17 cellular contexts compared by ENCODE assay signal in genomic region chr4:141658316-141658715, GRCh38. TPM values are rescaled to one million over a fixed set of nuclear protein-coding genes. Genes with fewer than 3 reads are reported as not detected.
DNase-seq lines count a peak whose midpoint lies in the region; ATAC-seq and TF ChIP-seq lines count a peak whose summit lies in the region.
"Had no signal": no experiment of that assay in that cellular context is flagged by ENCODE, and none has a peak within 500 bp of the region (broad histone marks: within the 10 kb centered on the region; RNA-seq: fewer than 3 reads in every experiment).

No MANE protein-coding gene starts in this region.

- no peak for DNase-seq in activated CD8-positive, alpha-beta T cell treated with anti-CD3 and anti-CD28 coated beads for 36 hours
- no peak for DNase-seq in activated CD8-positive, alpha-beta T cell treated with anti-CD3 and anti-CD28 coated beads, Interleukin-2, amount 10 ng/mL, durations not matched to agents 7 days and 5 days
- no peak for DNase-seq in activated T-cell treated with anti-CD3 and anti-CD28 coated beads, Interleukin-2, amount 50 U/mL, for 4 hours
- DNase-seq in NCI-H774 (lab: John Stamatoyannopoulos, UW) (no peak), NCI-H2029 (lab: John Stamatoyannopoulos, UW) (no peak), aorta (no peak)
- DNase-seq: activated CD4-positive, alpha-beta T cell treated with anti-CD3 and anti-CD28 coated beads for 1 hour; amniotic stem cell; CD8-positive, alpha-beta T cell; Kasumi-1; NCI-H1930 had no signal

- H3K27ac ChIP-seq in aorta (ENCODE audit: low read depth in 1 of 2, low read length in 2 of 2) = no peak overlapping the region
- H3K27ac ChIP-seq: 22Rv1, RWPE1 had no signal

- H3K36me3 ChIP-seq in aorta (ENCODE audit: control insufficient read depth in 1 of 2, insufficient read depth in 2 of 2, low read length in 1 of 2) = no peaks in the 10 kb centered on the region

- no peaks in the 10 kb centered on the region for H3K27me3 Mint-ChIP-seq in activated CD8-positive, alpha-beta T cell treated with anti-CD3 and anti-CD28 coated beads for 36 hours
- H3K27me3 Mint-ChIP-seq in activated CD8-positive, alpha-beta T cell treated with anti-CD3 and anti-CD28 coated beads, Interleukin-2, amount 10 ng/mL, durations not matched to agents 7 days and 5 days (ENCODE audit: low read depth) = no peaks in the 10 kb centered on the region
- peaks cover 2% of the 10 kb centered on the region for H3K27me3 Mint-ChIP-seq in activated T-cell treated with anti-CD3 and anti-CD28 coated beads, Interleukin-2, amount 50 U/mL, for 4 hours (ENCODE audit: low read depth)

- CTCF ChIA-PET in activated CD8-positive, alpha-beta T cell treated with anti-CD3 and anti-CD28 coated beads for 36 hours (lab: Charles Lee) = no interaction called here
- CTCF ChIA-PET in activated CD8-positive, alpha-beta T cell treated with anti-CD3 and anti-CD28 coated beads, Interleukin-2, amount 10 ng/mL, durations not matched to agents 7 days and 5 days (lab: Charles Lee) = no interaction called here

- ATAC-seq in activated CD8-positive, alpha-beta T cell treated with anti-CD3 and anti-CD28 coated beads for 36 hours = peak; percentile 37
- ATAC-seq in activated CD8-positive, alpha-beta T cell treated with anti-CD3 and anti-CD28 coated beads, Interleukin-2, amount 10 ng/mL, durations not matched to agents 7 days and 5 days = no peak
- ATAC-seq in GM21723 (IDR thresholded peaks at IDR 0.05; ENCODE audit: unreplicated experiment) (peak; percentile 64), HG03354 (IDR thresholded peaks at IDR 0.05; ENCODE audit: poor library complexity, severe bottlenecking, unreplicated experiment) (peak; percentile 75), aorta (ENCODE audit: low FRiP score) (no peak)
- no peak for ATAC-seq in activated T-cell treated with anti-CD3 and anti-CD28 coated beads, Interleukin-2, amount 50 U/mL, for 4 hours
- ATAC-seq: CD8-positive, alpha-beta T cell had no signal

- WGBS in aorta, 2 donors = 92 to 99% methylated on average over 2 of the region's 2 CpGs

- no peak overlapping the region for H3K4me3 Mint-ChIP-seq in activated CD8-positive, alpha-beta T cell treated with anti-CD3 and anti-CD28 coated beads for 36 hours
- no peak overlapping the region for H3K4me3 Mint-ChIP-seq in activated CD8-positive, alpha-beta T cell treated with anti-CD3 and anti-CD28 coated beads, Interleukin-2, amount 10 ng/mL, durations not matched to agents 7 days and 5 days
- H3K4me3 Mint-ChIP-seq in activated T-cell treated with anti-CD3 and anti-CD28 coated beads, Interleukin-2, amount 50 U/mL, for 4 hours = no peak overlapping the region
- H3K4me3 Mint-ChIP-seq: activated T-helper 1 cell treated with anti-CD3 and anti-CD28 coated beads, Interleukin-12 subunit alpha, Interleukin-12 subunit beta, Interleukin-2, Interleukin-4 antibody, amounts not matched to agents 30 ng/mL and 10 ng/mL and 1 ng/mL, durations not matched to agents 14 hours and 24 hours and 36 hours; CD8-positive, alpha-beta T cell; T-helper 1 cell treated with Interleukin-12 subunit alpha and Interleukin-12 subunit beta and Interleukin-4 antibody, amounts not matched to agents 30 μg/mL and 1 μg/mL, for 36 hours had no signal

- no peaks in the 10 kb centered on the region for H3K4me1 Mint-ChIP-seq in activated CD8-positive, alpha-beta T cell treated with anti-CD3 and anti-CD28 coated beads for 36 hours (ENCODE audit: low read depth)
- peaks cover 3% of the 10 kb centered on the region for H3K4me1 Mint-ChIP-seq in activated CD8-positive, alpha-beta T cell treated with anti-CD3 and anti-CD28 coated beads, Interleukin-2, amount 10 ng/mL, durations not matched to agents 7 days and 5 days (ENCODE audit: low read depth)
- peaks cover 10% of the 10 kb centered on the region for H3K4me1 Mint-ChIP-seq in activated T-cell treated with anti-CD3 and anti-CD28 coated beads, Interleukin-2, amount 50 U/mL, for 4 hours (ENCODE audit: low read depth)

- intact Hi-C loops in activated CD8-positive, alpha-beta T cell treated with anti-CD3 and anti-CD28 coated beads for 36 hours (cut with micrococcal nuclease) = no loop called here
- intact Hi-C loops in aorta (cut with DNase I) = no loop called here

- H3K4me1 ChIP-seq in aorta (ENCODE audit: control insufficient read depth in 1 of 2, insufficient read depth in 2 of 2, low read length in 2 of 2) = peaks cover 0 to 6% of the 10 kb centered on the region in 2 donors

- no peaks in the 10 kb centered on the region for H3K9me3 Mint-ChIP-seq in activated CD8-positive, alpha-beta T cell treated with anti-CD3 and anti-CD28 coated beads for 36 hours
- no peaks in the 10 kb centered on the region for H3K9me3 Mint-ChIP-seq in activated CD8-positive, alpha-beta T cell treated with anti-CD3 and anti-CD28 coated beads, Interleukin-2, amount 10 ng/mL, durations not matched to agents 7 days and 5 days (ENCODE audit: insufficient read depth)
- H3K9me3 Mint-ChIP-seq in activated T-cell treated with anti-CD3 and anti-CD28 coated beads, Interleukin-2, amount 50 U/mL, for 4 hours = no peaks in the 10 kb centered on the region
- H3K9me3 Mint-ChIP-seq: activated T-helper 1 cell treated with anti-CD3 and anti-CD28 coated beads, Interleukin-12 subunit alpha, Interleukin-12 subunit beta, Interleukin-2, Interleukin-4 antibody, amounts not matched to agents 30 ng/mL and 10 ng/mL and 1 ng/mL, durations not matched to agents 14 hours and 24 hours and 36 hours; CD8-positive, alpha-beta T cell; T-helper 1 cell treated with Interleukin-12 subunit alpha and Interleukin-12 subunit beta and Interleukin-4 antibody, amounts not matched to agents 30 μg/mL and 1 μg/mL, for 36 hours had no signal

- TF ChIP-seq CTCF in activated CD8-positive, alpha-beta T cell treated with anti-CD3 and anti-CD28 coated beads for 36 hours (IDR thresholded peaks at IDR 0.05) = no peak

- POLR2A ChIA-PET in activated CD8-positive, alpha-beta T cell treated with anti-CD3 and anti-CD28 coated beads for 36 hours (lab: Charles Lee) = interaction anchor here (1.4 kb wide), 1 partner anchor 22 kb away, joined by 3 read pairs; no protein-coding TSS in a partner anchor
- POLR2A ChIA-PET in activated CD8-positive, alpha-beta T cell treated with anti-CD3 and anti-CD28 coated beads, Interleukin-2, amount 10 ng/mL, durations not matched to agents 7 days and 5 days (lab: Charles Lee) = no interaction called here

- H3K36me3 Mint-ChIP-seq in activated CD8-positive, alpha-beta T cell treated with anti-CD3 and anti-CD28 coated beads for 36 hours (ENCODE audit: low read depth) = no peaks in the 10 kb centered on the region
- no peaks in the 10 kb centered on the region for H3K36me3 Mint-ChIP-seq in activated CD8-positive, alpha-beta T cell treated with anti-CD3 and anti-CD28 coated beads, Interleukin-2, amount 10 ng/mL, durations not matched to agents 7 days and 5 days (ENCODE audit: low read depth)
- no peaks in the 10 kb centered on the region for H3K36me3 Mint-ChIP-seq in activated T-cell treated with anti-CD3 and anti-CD28 coated beads, Interleukin-2, amount 50 U/mL, for 4 hours (ENCODE audit: insufficient read depth)
- H3K36me3 Mint-ChIP-seq: CD8-positive, alpha-beta T cell had no signal

- H3K27ac Mint-ChIP-seq in activated CD8-positive, alpha-beta T cell treated with anti-CD3 and anti-CD28 coated beads for 36 hours = no peak overlapping the region
- no peak overlapping the region for H3K27ac Mint-ChIP-seq in activated CD8-positive, alpha-beta T cell treated with anti-CD3 and anti-CD28 coated beads, Interleukin-2, amount 10 ng/mL, durations not matched to agents 7 days and 5 days
- H3K27ac Mint-ChIP-seq: activated T-helper 1 cell treated with anti-CD3 and anti-CD28 coated beads, Interleukin-12 subunit alpha, Interleukin-12 subunit beta, Interleukin-2, Interleukin-4 antibody, amounts not matched to agents 30 ng/mL and 10 ng/mL and 1 ng/mL, durations not matched to agents 14 hours and 24 hours and 36 hours; CD8-positive, alpha-beta T cell; T-helper 1 cell treated with Interleukin-12 subunit alpha and Interleukin-12 subunit beta and Interleukin-4 antibody, amounts not matched to agents 30 μg/mL and 1 μg/mL, for 36 hours had no signal

- H3K27me3 ChIP-seq in aorta (ENCODE audit: control insufficient read depth in 1 of 2, insufficient read depth in 2 of 2, low read length in 1 of 2) = no peaks in the 10 kb centered on the region

- H3K9me3 ChIP-seq in aorta (ENCODE audit: control insufficient read depth, low read length) = no peaks in the 10 kb centered on the region

- H3K4me3 ChIP-seq in aorta (ENCODE audit: low read length in 2 of 2) = no peak overlapping the region

RNA-seq across cellular contexts. Expression of gene IL15, which starts 21.9 kb away (rescaled TPM):
- 1 to 10 TPM in 1 of 2 experiments, under 1 TPM in 1; 0.65 to 2.3 TPM for total RNA-seq in activated CD8-positive, alpha-beta T cell treated with anti-CD3 and anti-CD28 coated beads for 36 hours
- total RNA-seq in activated CD8-positive, alpha-beta T cell treated with anti-CD3 and anti-CD28 coated beads, Interleukin-2, amount 10 ng/mL, durations not matched to agents 7 days and 5 days = under 1 TPM; 0.87 to 0.91 TPM
- under 1 TPM; 0.38 to 0.79 (median 0.47) TPM for total RNA-seq in activated T-cell treated with anti-CD3 and anti-CD28 coated beads, Interleukin-2, amount 50 U/mL, for 4 hours
- 10 to 100 TPM; 10.3 to 15.2 TPM for total RNA-seq in aorta
- 10 to 100 TPM; 11.3 to 19.7 TPM for polyA plus RNA-seq in aorta

Comparison
In these comparisons a context has a peak if more than half of its experiments do, and no peak if none do; other contexts are left out.
1. ATAC-seq: peak in activated CD8-positive, alpha-beta T cell treated with anti-CD3 and anti-CD28 coated beads for 36 hours (single experiment), GM21723 (single experiment) and HG03354 (single experiment); none in activated CD8-positive, alpha-beta T cell treated with anti-CD3 and anti-CD28 coated beads, Interleukin-2, amount 10 ng/mL, durations not matched to agents 7 days and 5 days (single experiment), activated T-cell treated with anti-CD3 and anti-CD28 coated beads, Interleukin-2, amount 50 U/mL, for 4 hours (0 of 2) and aorta (single experiment).